In genomic region chr5:122369416-122369815, GRCh38 we compare ENCODE assay signal across 24 cellular contexts. TPM values are rescaled to one million over a fixed set of nuclear protein-coding genes. Genes with fewer than 3 reads are reported as not detected.
"Had no signal": no experiment of that assay in that cellular context is flagged by ENCODE, and none has a peak within 500 bp of the region (broad histone marks: within the 10 kb centered on the region; RNA-seq: fewer than 3 reads in every experiment).

No MANE protein-coding gene starts in this region.

- DNase-seq: cortex of kidney; dorsolateral prefrontal cortex; effector CD8-positive, alpha-beta T cell; foreskin melanocyte; heart left ventricle; hippocampal formation; left lung; lower lobe of right lung; midbrain; occipital lobe; spleen; stimulated activated CD4-positive, alpha-beta T cell treated with anti-CD3 and anti-CD28 coated beads, Interleukin-15, amount 100 ng/mL, for 24 hours; stimulated activated CD4-positive, alpha-beta T cell treated with anti-CD3 and anti-CD28 coated beads, Interleukin-1b, Interleukin-23, amount 100 ng/mL, for 48 hours; stimulated activated CD4-positive, alpha-beta T cell treated with anti-CD3 and anti-CD28 coated beads, Interleukin-4, amount 100 ng/mL, for 24 hours; stimulated activated naive B cell treated with anti-CD40 and anti-IgM and Interleukin-4, amounts not matched to agents 10 μg/mL and 1 μg/mL and 100 μg/mL, for 72 hours; stimulated activated naive CD8-positive, alpha-beta T cell treated with anti-CD3 and anti-CD28 coated beads, Interleukin-15, amount 100 ng/mL, for 72 hours; testis; upper lobe of left lung; uterus had no signal

- H3K4me3 Mint-ChIP-seq: memory B cell; natural killer cell treated with Interleukin-12 subunit alpha and Interleukin-12 subunit beta and Interleukin-15 and Interleukin-18, amount 100 ng/mL, for 72 hours; stimulated activated naive B cell treated with anti-CD40 and anti-IgM and Interleukin-4, amounts not matched to agents 10 μg/mL and 1 μg/mL and 100 μg/mL, for 72 hours; stimulated activated naive CD8-positive, alpha-beta T cell treated with anti-CD3 and anti-CD28 coated beads, Interleukin-15, amount 100 ng/mL, for 72 hours had no signal

- H3K27ac ChIP-seq: heart left ventricle, left lung, lower lobe of right lung, parathyroid adenoma, prostate gland, testis, upper lobe of left lung, uterus had no signal

- H3K4me3 ChIP-seq: dorsolateral prefrontal cortex, heart left ventricle, left lung, lower lobe of right lung, prostate gland, spleen, testis, upper lobe of left lung, uterus had no signal

- ATAC-seq: heart left ventricle; left lung; lower lobe of right lung; natural killer cell treated with Interleukin-12 subunit alpha and Interleukin-12 subunit beta and Interleukin-15 and Interleukin-18, amount 100 ng/mL, for 72 hours; sciatic nerve; stimulated activated naive B cell treated with anti-CD40 and anti-IgM and Interleukin-4, amounts not matched to agents 10 μg/mL and 1 μg/mL and 100 μg/mL, for 72 hours; stimulated activated naive CD8-positive, alpha-beta T cell treated with anti-CD3 and anti-CD28 coated beads, Interleukin-15, amount 100 ng/mL, for 72 hours had no signal

- H3K27ac Mint-ChIP-seq: memory B cell; natural killer cell treated with Interleukin-12 subunit alpha and Interleukin-12 subunit beta and Interleukin-15 and Interleukin-18, amount 100 ng/mL, for 72 hours; stimulated activated naive B cell treated with anti-CD40 and anti-IgM and Interleukin-4, amounts not matched to agents 10 μg/mL and 1 μg/mL and 100 μg/mL, for 72 hours; stimulated activated naive CD8-positive, alpha-beta T cell treated with anti-CD3 and anti-CD28 coated beads, Interleukin-15, amount 100 ng/mL, for 72 hours had no signal

- H3K9ac ChIP-seq: parathyroid adenoma had no signal

- H3K36me3 ChIP-seq: heart left ventricle, left lung, lower lobe of right lung, prostate gland, spleen, upper lobe of left lung, uterus had no signal

- H3K9me3 Mint-ChIP-seq: memory B cell; stimulated activated naive B cell treated with anti-CD40 and anti-IgM and Interleukin-4, amounts not matched to agents 10 μg/mL and 1 μg/mL and 100 μg/mL, for 72 hours; stimulated activated naive CD8-positive, alpha-beta T cell treated with anti-CD3 and anti-CD28 coated beads, Interleukin-15, amount 100 ng/mL, for 72 hours had no signal

- H3K27me3 ChIP-seq: dorsolateral prefrontal cortex, heart left ventricle, left lung, spleen, testis, upper lobe of left lung, uterus had no signal

- H3K4me1 Mint-ChIP-seq: memory B cell; stimulated activated naive B cell treated with anti-CD40 and anti-IgM and Interleukin-4, amounts not matched to agents 10 μg/mL and 1 μg/mL and 100 μg/mL, for 72 hours; stimulated activated naive CD8-positive, alpha-beta T cell treated with anti-CD3 and anti-CD28 coated beads, Interleukin-15, amount 100 ng/mL, for 72 hours had no signal

- H3K36me3 Mint-ChIP-seq: memory B cell; natural killer cell treated with Interleukin-12 subunit alpha and Interleukin-12 subunit beta and Interleukin-15 and Interleukin-18, amount 100 ng/mL, for 72 hours; stimulated activated naive B cell treated with anti-CD40 and anti-IgM and Interleukin-4, amounts not matched to agents 10 μg/mL and 1 μg/mL and 100 μg/mL, for 72 hours had no signal

- H3K4me1 ChIP-seq: left lung, lower lobe of right lung, parathyroid adenoma, prostate gland, spleen, testis, upper lobe of left lung, uterus had no signal

- H3K27me3 Mint-ChIP-seq: natural killer cell treated with Interleukin-12 subunit alpha and Interleukin-12 subunit beta and Interleukin-15 and Interleukin-18, amount 100 ng/mL, for 72 hours; stimulated activated naive B cell treated with anti-CD40 and anti-IgM and Interleukin-4, amounts not matched to agents 10 μg/mL and 1 μg/mL and 100 μg/mL, for 72 hours; stimulated activated naive CD8-positive, alpha-beta T cell treated with anti-CD3 and anti-CD28 coated beads, Interleukin-15, amount 100 ng/mL, for 72 hours had no signal

- H3K9me3 ChIP-seq: heart left ventricle, left lung, lower lobe of right lung, prostate gland, spleen, testis, upper lobe of left lung, uterus had no signal

RNA-seq across cellular contexts. Expression of gene SNCAIP, which starts 57.4 kb away (rescaled TPM):
- total RNA-seq: natural killer cell treated with Interleukin-12 subunit alpha and Interleukin-12 subunit beta and Interleukin-15 and Interleukin-18, amount 100 ng/mL, for 72 hours had no signal
